ENCODE assay signal across 32 cellular contexts in the genomic region with DNA sequence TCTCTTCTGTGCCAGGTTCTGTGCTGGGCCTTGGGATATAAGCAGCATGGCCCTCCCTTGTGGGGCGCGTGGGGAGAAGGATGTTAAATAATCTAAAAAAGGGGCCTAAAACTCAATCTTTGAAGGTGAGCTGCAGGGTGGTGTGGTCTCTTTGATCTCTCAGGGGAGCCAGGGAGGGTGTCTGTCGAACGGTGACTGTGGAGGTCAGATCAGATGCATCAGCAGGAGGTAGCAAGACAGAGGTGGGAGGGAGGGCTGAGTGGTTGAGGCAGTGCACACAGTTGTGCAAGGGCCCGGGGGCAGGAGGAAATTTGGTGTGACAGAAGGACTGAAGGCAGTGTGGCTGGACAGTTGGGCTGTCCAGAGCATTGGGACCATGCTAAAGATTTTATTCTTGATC.
"Had no signal": no experiment of that assay in that cellular context is flagged by ENCODE, and none has a peak within 500 bp of the region (broad histone marks: within the 10 kb centered on the region; RNA-seq: fewer than 3 reads in every experiment).

No MANE protein-coding gene starts in this region.

- H3K4me1 ChIP-seq: adrenal gland, body of pancreas, gastroesophageal sphincter had no signal

- H3K4me3 ChIP-seq: adrenal gland, body of pancreas, esophagus squamous epithelium, gastroesophageal sphincter had no signal

- DNase-seq: activated B cell treated with CpG ODN at 0.5 μM for 24 hours; activated CD4-positive, alpha-beta T cell treated with anti-CD3 and anti-CD28 coated beads for 48 hours; activated CD4-positive, alpha-beta T cell treated with anti-CD3 and anti-CD28 coated beads, Interleukin-2, amount 50 U/mL, for 1 hour; activated CD4-positive, alpha-beta T cell treated with anti-CD3 and anti-CD28 coated beads, Interleukin-2, amount 50 U/mL, for 48 hours; activated CD8-positive, alpha-beta memory T cell treated with anti-CD3 and anti-CD28 coated beads for 24 hours; activated CD8-positive, alpha-beta T cell treated with anti-CD3 and anti-CD28 coated beads for 36 hours; activated effector memory CD4-positive, alpha-beta T cell treated with Interleukin-2 at 50 U/mL for 16 hours; activated gamma-delta T cell treated with Interleukin-2 at 50 U/mL for 16 hours; activated naive CD4-positive, alpha-beta T cell treated with anti-CD3 and anti-CD28 coated beads for 36 hours; activated naive CD8-positive, alpha-beta T cell treated with anti-CD3 and anti-CD28 coated beads for 36 hours; activated naive CD8-positive, alpha-beta T cell treated with anti-CD3 and anti-CD28 coated beads, Interleukin-2, amount 50 U/mL, for 24 hours; activated T-cell treated with anti-CD3 and anti-CD28 coated beads, Interleukin-2, amount 50 U/mL, for 4 hours; adrenal gland; amygdala; caudate nucleus; cortex of kidney; dermis blood vessel endothelial cell; effector CD4-positive, alpha-beta T cell; effector memory CD8-positive, alpha-beta T cell; esophagus squamous epithelium; foreskin melanocyte; T-helper 1 cell; T-helper 17 cell; T1000; WERI-Rb-1 had no signal

- H3K9me3 Mint-ChIP-seq: T-helper 2 cell treated with Interferon-gamma antibody and Interleukin-4, amounts not matched to agents 5 μg/mL and 100 μg/mL, for 36 hours had no signal

- H3K4me3 Mint-ChIP-seq: activated B cell treated with CpG ODN at 0.5 μM for 24 hours; activated CD8-positive, alpha-beta T cell treated with anti-CD3 and anti-CD28 coated beads for 36 hours; activated naive CD4-positive, alpha-beta T cell treated with anti-CD3 and anti-CD28 coated beads for 36 hours; activated naive CD4-positive, alpha-beta T cell treated with anti-CD3 and anti-CD28 coated beads, Interleukin-2, amount 50 U/mL, for 24 hours; activated naive CD8-positive, alpha-beta T cell treated with anti-CD3 and anti-CD28 coated beads for 36 hours; activated naive CD8-positive, alpha-beta T cell treated with anti-CD3 and anti-CD28 coated beads, Interleukin-2, amount 50 U/mL, for 24 hours; activated T-cell treated with anti-CD3 and anti-CD28 coated beads, Interleukin-2, amount 50 U/mL, for 4 hours; activated T-helper 17 cell treated with anti-CD3 and anti-CD28 coated beads, Interleukin-2, amount 50 U/mL, for 72 hours; effector memory CD8-positive, alpha-beta T cell; T-helper 17 cell; T-helper 2 cell treated with Interferon-gamma antibody and Interleukin-4, amounts not matched to agents 5 μg/mL and 100 μg/mL, for 36 hours had no signal

- ATAC-seq: activated CD4-positive, CD25-positive, alpha-beta regulatory T cell treated with anti-CD3 and anti-CD28 coated beads, Interleukin-2, amount 50 U/mL, for 24 hours; activated CD8-positive, alpha-beta T cell treated with anti-CD3 and anti-CD28 coated beads for 36 hours; activated naive CD8-positive, alpha-beta T cell treated with anti-CD3 and anti-CD28 coated beads, Interleukin-2, amount 50 U/mL, for 24 hours; activated T-cell treated with anti-CD3 and anti-CD28 coated beads, Interleukin-2, amount 50 U/mL, for 4 hours; activated T-helper 17 cell treated with anti-CD3 and anti-CD28 coated beads, Interleukin-2, amount 50 U/mL, for 72 hours; body of pancreas; effector memory CD8-positive, alpha-beta T cell; gastroesophageal sphincter; T-helper 17 cell had no signal

- H3K4me1 Mint-ChIP-seq: activated B cell treated with CpG ODN at 0.5 μM for 24 hours; activated naive CD4-positive, alpha-beta T cell treated with anti-CD3 and anti-CD28 coated beads, Interleukin-2, amount 50 U/mL, for 24 hours; activated naive CD8-positive, alpha-beta T cell treated with anti-CD3 and anti-CD28 coated beads for 36 hours; activated naive CD8-positive, alpha-beta T cell treated with anti-CD3 and anti-CD28 coated beads, Interleukin-2, amount 50 U/mL, for 24 hours; activated T-helper 17 cell treated with anti-CD3 and anti-CD28 coated beads, Interleukin-2, amount 50 U/mL, for 72 hours; T-helper 17 cell had no signal

- H3K36me3 Mint-ChIP-seq: activated naive CD4-positive, alpha-beta T cell treated with anti-CD3 and anti-CD28 coated beads, Interleukin-2, amount 50 U/mL, for 24 hours; activated naive CD8-positive, alpha-beta T cell treated with anti-CD3 and anti-CD28 coated beads for 36 hours had no signal

- H3K36me3 ChIP-seq: adrenal gland, esophagus squamous epithelium, gastroesophageal sphincter, WERI-Rb-1 had no signal

- H3K27ac Mint-ChIP-seq: activated B cell treated with CpG ODN at 0.5 μM for 24 hours; activated CD8-positive, alpha-beta T cell treated with anti-CD3 and anti-CD28 coated beads for 36 hours; activated naive CD4-positive, alpha-beta T cell treated with anti-CD3 and anti-CD28 coated beads for 36 hours; activated naive CD4-positive, alpha-beta T cell treated with anti-CD3 and anti-CD28 coated beads, Interleukin-2, amount 50 U/mL, for 24 hours; activated naive CD8-positive, alpha-beta T cell treated with anti-CD3 and anti-CD28 coated beads for 36 hours; activated naive CD8-positive, alpha-beta T cell treated with anti-CD3 and anti-CD28 coated beads, Interleukin-2, amount 50 U/mL, for 24 hours; activated T-helper 17 cell treated with anti-CD3 and anti-CD28 coated beads, Interleukin-2, amount 50 U/mL, for 72 hours; effector memory CD8-positive, alpha-beta T cell; T-helper 17 cell; T-helper 2 cell treated with Interferon-gamma antibody and Interleukin-4, amounts not matched to agents 5 μg/mL and 100 μg/mL, for 36 hours had no signal

- H3K9me3 ChIP-seq: adrenal gland had no signal

- H3K27ac ChIP-seq: adrenal gland, body of pancreas, epithelial cell of prostate, esophagus squamous epithelium, gastroesophageal sphincter, WERI-Rb-1 had no signal
